1 cellular context compared by ENCODE assay signal in genomic region chr17:38428643-38429371, GRCh38.
TF ChIP-seq lines count a peak whose summit lies in the region.

No MANE protein-coding gene starts in this region.

TF ChIP-seq in H1, 55 proteins besides CTCF, POLR2A, EP300 and RAD21 (continued from another document):
- TF ChIP-seq HDAC2 (IDR thresholded peaks at IDR 0.05; ENCODE audit: borderline replicate concordance in 1 of 2, low read depth in 2 of 2, low read length in 2 of 2) = 0 out of 4 replicates have a peak, but pooled peaks of 1 of the 2 experiments have one; percentile 55
- no peak for TF ChIP-seq NANOG (IDR thresholded peaks at IDR 0.05; ENCODE audit: insufficient read depth, low read depth, low read length, poor library complexity, severe bottlenecking)
- no peak for TF ChIP-seq E2F6 (IDR thresholded peaks at IDR 0.05)
- no peak for TF ChIP-seq YY1 (IDR thresholded peaks at IDR 0.05; ENCODE audit: low read depth, low read length)
- 0 out of 2 replicates have a peak, but pooled peaks have one; percentile 54 for TF ChIP-seq TCF12 (IDR thresholded peaks at IDR 0.05; ENCODE audit: low read depth, low read length)
- TF ChIP-seq NRF1 (IDR thresholded peaks at IDR 0.05; ENCODE audit: low read depth, low read length) = no peak
- TF ChIP-seq EZH2 (IDR thresholded peaks at IDR 0.05; ENCODE audit: low read depth, low read length, severe bottlenecking) = no peak
